12 cellular contexts compared by ENCODE assay signal in the genomic region with DNA sequence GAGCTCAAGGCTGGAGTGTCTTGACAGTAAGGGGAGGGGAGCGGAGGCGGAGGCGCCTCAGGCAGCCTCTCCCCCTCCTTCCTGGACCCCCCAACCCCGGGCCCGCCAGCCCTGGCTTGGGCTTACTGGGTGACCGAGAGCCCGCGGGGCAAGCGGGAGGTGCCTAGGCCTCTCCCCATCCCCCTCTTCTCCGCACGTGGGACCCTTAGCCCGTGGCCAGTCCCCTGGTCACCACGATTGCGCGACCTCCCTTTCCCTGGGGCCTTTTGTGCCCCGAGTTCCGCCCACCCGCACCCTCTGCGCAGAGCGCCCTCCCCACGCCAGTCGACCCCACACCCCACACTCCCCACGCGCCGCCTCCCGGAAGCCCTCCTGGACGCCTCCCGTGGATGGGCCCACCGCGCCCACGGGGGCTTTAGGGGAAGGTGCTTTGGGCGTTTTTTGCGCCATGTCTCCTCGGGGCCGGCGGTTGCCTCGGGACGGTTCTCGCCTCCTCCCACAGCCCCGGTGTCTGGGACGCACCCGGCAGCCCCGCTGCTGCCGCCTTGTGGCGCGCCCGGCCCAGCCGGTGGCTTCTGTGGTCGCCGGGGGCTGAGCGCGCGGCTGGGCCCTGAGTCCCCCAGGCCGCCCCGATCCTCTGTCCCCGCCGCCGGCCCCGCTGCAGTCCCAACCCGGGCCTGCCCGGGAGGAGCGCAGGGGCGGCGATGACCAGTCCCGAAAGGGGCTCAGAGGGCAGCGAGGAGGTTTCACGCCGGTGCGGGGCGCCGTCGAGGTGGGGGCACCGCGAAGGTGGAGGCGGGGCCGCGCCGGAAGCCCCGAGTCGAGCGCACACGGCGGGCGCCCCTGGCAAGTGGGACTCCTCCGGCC. TPM values are rescaled to one million over a fixed set of nuclear protein-coding genes. Genes with fewer than 3 reads are reported as not detected.
DNase-seq lines count a peak whose midpoint lies in the region; ATAC-seq and TF ChIP-seq lines count a peak whose summit lies in the region.
"Had no signal": no experiment of that assay in that cellular context is flagged by ENCODE, and none has a peak within 500 bp of the region (broad histone marks: within the 10 kb centered on the region; RNA-seq: fewer than 3 reads in every experiment).

No MANE protein-coding gene starts in this region.

- H3K9me3 ChIP-seq in left ventricle myocardium inferior (replicated peaks) = peaks cover 4% of the 10 kb centered on the region

- DNase-seq in GM10248 (ENCODE audit: extremely low spot score) (peak; percentile 67), WTC11 (ENCODE audit: low spot score) (peak; percentile 66), left ventricle myocardium inferior (no peak), progenitor cell of endocrine pancreas (ENCODE audit: low spot score, unreplicated experiment) (no peak), hippocampal formation (lab: John Stamatoyannopoulos, UW) (no peak), ureter (ENCODE audit: low spot score) (no peak)
- no peak for DNase-seq in activated T-cell treated with anti-CD3 and anti-CD28 coated beads, Interleukin-2, amount 50 U/mL, for 24 hours
- DNase-seq: activated CD8-positive, alpha-beta T cell treated with anti-CD3 and anti-CD28 coated beads for 36 hours; GDM1; NCI-H1417 had no signal

- H3K27me3 Mint-ChIP-seq in WTC11 (ENCODE audit: low read depth) = peaks cover 19% of the 10 kb centered on the region
- H3K27me3 Mint-ChIP-seq in progenitor cell of endocrine pancreas = peaks cover 3% of the 10 kb centered on the region
- H3K27me3 Mint-ChIP-seq in activated T-cell treated with anti-CD3 and anti-CD28 coated beads, Interleukin-2, amount 50 U/mL, for 24 hours = peaks cover 20% of the 10 kb centered on the region

- H3K27ac Mint-ChIP-seq in WTC11 (no peak overlapping the region), progenitor cell of endocrine pancreas (no peak overlapping the region)
- no peak overlapping the region for H3K27ac Mint-ChIP-seq in activated T-cell treated with anti-CD3 and anti-CD28 coated beads, Interleukin-2, amount 50 U/mL, for 24 hours
- H3K27ac Mint-ChIP-seq: activated CD8-positive, alpha-beta T cell treated with anti-CD3 and anti-CD28 coated beads for 36 hours had no signal

- CTCF ChIA-PET in GM10248 (lab: Yijun Ruan, JAX) (interaction anchor here (0.8 to 2.2 kb wide), 3 partner anchors 22 to 46 kb away, joined by 3 to 10 read pairs (median 3); a partner anchor contains a TSS), WTC11 (lab: Charles Lee) (interaction anchor here (0.6 to 2.7 kb wide), 13 partner anchors 8 to 143 kb away, joined by 3 to 17 read pairs (median 5); a partner anchor contains a TSS)

- H3K27ac ChIP-seq in left ventricle myocardium inferior (replicated peaks) = peak overlapping the region; percentile 15

- H3K4me3 Mint-ChIP-seq in WTC11 (peak overlapping the region; percentile 68), progenitor cell of endocrine pancreas (ENCODE audit: low read depth) (no peak overlapping the region)
- no peak overlapping the region for H3K4me3 Mint-ChIP-seq in activated T-cell treated with anti-CD3 and anti-CD28 coated beads, Interleukin-2, amount 50 U/mL, for 24 hours
- H3K4me3 Mint-ChIP-seq: activated CD8-positive, alpha-beta T cell treated with anti-CD3 and anti-CD28 coated beads for 36 hours had no signal

- peaks cover 58% of the 10 kb centered on the region for H3K4me1 ChIP-seq in left ventricle myocardium inferior

- TF ChIP-seq CTCF in GM10248 (IDR thresholded peaks at IDR 0.05; ENCODE audit: control extremely low read depth, extremely low read depth, low read depth, missing control alignments) = peak; percentile 41
- peak; percentile 22; the same call in 1 of the 2 replicates for TF ChIP-seq CTCF in WTC11 (IDR thresholded peaks at IDR 0.05)
- peak; percentile 70 for TF ChIP-seq CTCF in left ventricle myocardium inferior (IDR thresholded peaks at IDR 0.05; ENCODE audit: borderline replicate concordance)
- TF ChIP-seq CTCF in progenitor cell of endocrine pancreas (IDR thresholded peaks at IDR 0.05; ENCODE audit: unreplicated experiment) = peak; percentile 67

- H3K9me3 Mint-ChIP-seq in WTC11 = no peaks in the 10 kb centered on the region
- H3K9me3 Mint-ChIP-seq in progenitor cell of endocrine pancreas (ENCODE audit: low read depth) = no peaks in the 10 kb centered on the region
- no peaks in the 10 kb centered on the region for H3K9me3 Mint-ChIP-seq in activated T-cell treated with anti-CD3 and anti-CD28 coated beads, Interleukin-2, amount 50 U/mL, for 24 hours
- H3K9me3 Mint-ChIP-seq: activated CD8-positive, alpha-beta T cell treated with anti-CD3 and anti-CD28 coated beads for 36 hours had no signal

- POLR2A ChIA-PET in GM10248 (lab: Yijun Ruan, JAX) (interaction anchor here (0.6 kb wide), 1 partner anchor 23 kb away, joined by 4 read pairs; no protein-coding TSS in a partner anchor), WTC11 (lab: Charles Lee) (no interaction called here)

- peaks cover 7% of the 10 kb centered on the region for H3K27me3 ChIP-seq in left ventricle myocardium inferior (ENCODE audit: low read depth)

- H3K4me3 ChIP-seq in left ventricle myocardium inferior = peak overlapping the region; percentile 44

- peaks cover 9% of the 10 kb centered on the region for H3K4me1 Mint-ChIP-seq in WTC11
- peaks cover 13% of the 10 kb centered on the region for H3K4me1 Mint-ChIP-seq in progenitor cell of endocrine pancreas (ENCODE audit: low read depth)
- H3K4me1 Mint-ChIP-seq in activated T-cell treated with anti-CD3 and anti-CD28 coated beads, Interleukin-2, amount 50 U/mL, for 24 hours (ENCODE audit: low read depth) = peaks cover 13% of the 10 kb centered on the region

- H3K36me3 Mint-ChIP-seq in WTC11 (no peaks in the 10 kb centered on the region), progenitor cell of endocrine pancreas (ENCODE audit: insufficient read depth) (peaks cover 2% of the 10 kb centered on the region)
- no peaks in the 10 kb centered on the region for H3K36me3 Mint-ChIP-seq in activated T-cell treated with anti-CD3 and anti-CD28 coated beads, Interleukin-2, amount 50 U/mL, for 24 hours (ENCODE audit: low read depth)

- ATAC-seq in WTC11 (peak; percentile 45), GM19463 (IDR thresholded peaks at IDR 0.05; ENCODE audit: unreplicated experiment) (no peak)
- ATAC-seq: activated CD8-positive, alpha-beta T cell treated with anti-CD3 and anti-CD28 coated beads for 36 hours had no signal

- peaks cover 31% of the 10 kb centered on the region for H3K36me3 ChIP-seq in left ventricle myocardium inferior

- intact Hi-C loops in left ventricle myocardium inferior (cut with micrococcal nuclease) = no loop called here

TF ChIP-seq in WTC11, 78 proteins besides CTCF, POLR2A, EP300 and RAD21 (continues in another document):
- no peak for TF ChIP-seq NFATC4 (CRISPR knock-in tag; IDR thresholded peaks at IDR 0.05)
- TF ChIP-seq ZNF317 (CRISPR knock-in tag; IDR thresholded peaks at IDR 0.05; ENCODE audit: borderline replicate concordance, low read depth) = no peak
- TF ChIP-seq ELF4 (CRISPR knock-in tag; IDR thresholded peaks at IDR 0.05; ENCODE audit: low read depth) = no peak
- TF ChIP-seq, protein P1, sequence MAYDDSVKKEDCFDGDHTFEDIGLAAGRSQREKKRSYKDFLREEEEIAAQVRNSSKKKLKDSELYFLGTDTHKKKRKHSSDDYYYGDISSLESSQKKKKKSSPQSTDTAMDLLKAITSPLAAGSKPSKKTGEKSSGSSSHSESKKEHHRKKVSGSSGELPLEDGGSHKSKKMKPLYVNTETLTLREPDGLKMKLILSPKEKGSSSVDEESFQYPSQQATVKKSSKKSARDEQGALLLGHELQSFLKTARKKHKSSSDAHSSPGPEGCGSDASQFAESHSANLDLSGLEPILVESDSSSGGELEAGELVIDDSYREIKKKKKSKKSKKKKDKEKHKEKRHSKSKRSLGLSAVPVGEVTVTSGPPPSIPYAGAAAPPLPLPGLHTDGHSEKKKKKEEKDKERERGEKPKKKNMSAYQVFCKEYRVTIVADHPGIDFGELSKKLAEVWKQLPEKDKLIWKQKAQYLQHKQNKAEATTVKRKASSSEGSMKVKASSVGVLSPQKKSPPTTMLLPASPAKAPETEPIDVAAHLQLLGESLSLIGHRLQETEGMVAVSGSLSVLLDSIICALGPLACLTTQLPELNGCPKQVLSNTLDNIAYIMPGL (CRISPR knock-in tag; IDR thresholded peaks at IDR 0.05) = peak; percentile 95
- TF ChIP-seq, protein P2, sequence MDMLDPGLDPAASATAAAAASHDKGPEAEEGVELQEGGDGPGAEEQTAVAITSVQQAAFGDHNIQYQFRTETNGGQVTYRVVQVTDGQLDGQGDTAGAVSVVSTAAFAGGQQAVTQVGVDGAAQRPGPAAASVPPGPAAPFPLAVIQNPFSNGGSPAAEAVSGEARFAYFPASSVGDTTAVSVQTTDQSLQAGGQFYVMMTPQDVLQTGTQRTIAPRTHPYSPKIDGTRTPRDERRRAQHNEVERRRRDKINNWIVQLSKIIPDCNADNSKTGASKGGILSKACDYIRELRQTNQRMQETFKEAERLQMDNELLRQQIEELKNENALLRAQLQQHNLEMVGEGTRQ (CRISPR knock-in tag; IDR thresholded peaks at IDR 0.05) = no peak
- no peak for TF ChIP-seq ESRRA (CRISPR knock-in tag; IDR thresholded peaks at IDR 0.05; ENCODE audit: borderline replicate concordance)
- peak; percentile 67 for TF ChIP-seq SP1 (CRISPR knock-in tag; conservative IDR thresholded peaks at IDR 0.05)
- no peak for TF ChIP-seq ZNF138 (CRISPR knock-in tag; conservative IDR thresholded peaks at IDR 0.05)

RNA-seq across cellular contexts. Expression of a gene that starts 3.2 kb away (rescaled TPM):
- total RNA-seq in WTC11 (2021) (7.3 to 11.8 TPM (median 11.3 TPM) in 3 replicates), left ventricle myocardium inferior (16.3 TPM), progenitor cell of endocrine pancreas (8.0 and 8.5 TPM in 2 replicates), ureter (15.4 TPM)

RNA-seq across cellular contexts. Expression of a gene that starts 21.4 kb away (rescaled TPM):
- total RNA-seq in WTC11 (2021) (46.7 to 52.4 TPM (median 51.5 TPM) in 3 replicates), left ventricle myocardium inferior (5.1 TPM), progenitor cell of endocrine pancreas (24.0 and 27.1 TPM in 2 replicates), ureter (7.1 TPM)

RNA-seq across cellular contexts. Expression of a gene that starts 25.6 kb away (rescaled TPM):
- total RNA-seq in WTC11 (2021) (93.7 to 95.0 TPM (median 94.7 TPM) in 3 replicates), left ventricle myocardium inferior (35.2 TPM), progenitor cell of endocrine pancreas (62.3 and 63.3 TPM in 2 replicates), ureter (45.2 TPM)

RNA-seq across cellular contexts. Expression of a gene that starts 29.6 kb away (rescaled TPM):
- total RNA-seq in WTC11 (2021) (0.21 to 0.26 TPM in 2 of 3 replicates, not detected in the other), left ventricle myocardium inferior (0.58 TPM), progenitor cell of endocrine pancreas (not detected in 2 replicates), ureter (not detected)
- total RNA-seq: activated CD8-positive, alpha-beta T cell treated with anti-CD3 and anti-CD28 coated beads for 36 hours; skeletal muscle tissue had no signal

RNA-seq across cellular contexts. Expression of a gene that starts 39.6 kb away (rescaled TPM):
- total RNA-seq in WTC11 (2021) = 373 to 376 TPM (median 375 TPM) in 3 replicates
- 463 TPM for total RNA-seq in left ventricle myocardium inferior
- total RNA-seq in progenitor cell of endocrine pancreas = 233 and 245 TPM in 2 replicates
- total RNA-seq in ureter = 351 TPM

Comparison
In these comparisons a context has a peak if more than half of its experiments do, and no peak if none do; other contexts are left out.
1. DNase-seq: peak in GM10248 (single experiment) and WTC11 (single experiment); none in left ventricle myocardium inferior (single experiment), progenitor cell of endocrine pancreas (single experiment), hippocampal formation (0 of 2), activated T-cell treated with anti-CD3 and anti-CD28 coated beads, Interleukin-2, amount 50 U/mL, for 24 hours (single experiment) and ureter (single experiment).
2. Peak in every context shown above with its lines, with median percentiles within 50 percentile points of each other: CTCF ChIP-seq.